1 cellular context compared by ENCODE assay signal in the genomic region with DNA sequence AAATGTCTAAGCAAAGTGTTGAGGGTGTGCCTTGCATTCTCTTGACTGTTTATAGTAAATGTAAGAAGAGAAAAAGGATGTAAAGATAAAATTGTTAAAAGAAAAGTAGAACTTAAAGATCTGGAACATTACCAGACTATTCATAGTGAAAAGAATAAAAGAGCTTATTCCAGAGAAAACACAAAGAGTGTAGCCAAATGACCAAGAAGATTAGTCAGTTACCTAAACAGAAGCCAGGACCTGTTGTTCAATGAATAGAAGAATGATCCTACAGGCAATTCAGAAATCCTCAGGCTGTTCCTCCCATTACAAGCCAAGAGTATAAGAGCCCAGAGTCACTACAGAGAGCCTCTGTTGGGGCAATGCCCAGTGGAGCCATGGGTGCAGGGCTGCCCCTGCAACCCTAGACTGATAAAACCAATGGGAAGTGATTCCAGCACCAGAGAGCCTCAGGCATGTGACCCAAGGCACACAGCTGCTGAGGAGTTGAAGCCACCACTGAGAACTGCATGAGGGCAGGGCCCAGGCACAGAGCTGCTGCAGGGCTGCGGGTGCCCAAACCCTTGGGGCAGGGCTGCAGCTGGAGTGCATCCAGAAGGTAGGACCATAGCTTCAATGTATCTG.
TF ChIP-seq lines count a peak whose summit lies in the region.

No MANE protein-coding gene starts in this region.

TF ChIP-seq in SK-N-SH treated with all-trans-retinoic acid at 6 μM for 48 hours, 23 proteins besides CTCF, POLR2A, EP300 and RAD21 (continued from another document):
- TF ChIP-seq, protein P1, sequence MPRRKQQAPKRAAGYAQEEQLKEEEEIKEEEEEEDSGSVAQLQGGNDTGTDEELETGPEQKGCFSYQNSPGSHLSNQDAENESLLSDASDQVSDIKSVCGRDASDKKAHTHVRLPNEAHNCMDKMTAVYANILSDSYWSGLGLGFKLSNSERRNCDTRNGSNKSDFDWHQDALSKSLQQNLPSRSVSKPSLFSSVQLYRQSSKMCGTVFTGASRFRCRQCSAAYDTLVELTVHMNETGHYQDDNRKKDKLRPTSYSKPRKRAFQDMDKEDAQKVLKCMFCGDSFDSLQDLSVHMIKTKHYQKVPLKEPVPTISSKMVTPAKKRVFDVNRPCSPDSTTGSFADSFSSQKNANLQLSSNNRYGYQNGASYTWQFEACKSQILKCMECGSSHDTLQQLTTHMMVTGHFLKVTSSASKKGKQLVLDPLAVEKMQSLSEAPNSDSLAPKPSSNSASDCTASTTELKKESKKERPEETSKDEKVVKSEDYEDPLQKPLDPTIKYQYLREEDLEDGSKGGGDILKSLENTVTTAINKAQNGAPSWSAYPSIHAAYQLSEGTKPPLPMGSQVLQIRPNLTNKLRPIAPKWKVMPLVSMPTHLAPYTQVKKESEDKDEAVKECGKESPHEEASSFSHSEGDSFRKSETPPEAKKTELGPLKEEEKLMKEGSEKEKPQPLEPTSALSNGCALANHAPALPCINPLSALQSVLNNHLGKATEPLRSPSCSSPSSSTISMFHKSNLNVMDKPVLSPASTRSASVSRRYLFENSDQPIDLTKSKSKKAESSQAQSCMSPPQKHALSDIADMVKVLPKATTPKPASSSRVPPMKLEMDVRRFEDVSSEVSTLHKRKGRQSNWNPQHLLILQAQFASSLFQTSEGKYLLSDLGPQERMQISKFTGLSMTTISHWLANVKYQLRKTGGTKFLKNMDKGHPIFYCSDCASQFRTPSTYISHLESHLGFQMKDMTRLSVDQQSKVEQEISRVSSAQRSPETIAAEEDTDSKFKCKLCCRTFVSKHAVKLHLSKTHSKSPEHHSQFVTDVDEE (CRISPR knock-in tag; IDR thresholded peaks at IDR 0.05) = no peak
- TF ChIP-seq, protein P2, sequence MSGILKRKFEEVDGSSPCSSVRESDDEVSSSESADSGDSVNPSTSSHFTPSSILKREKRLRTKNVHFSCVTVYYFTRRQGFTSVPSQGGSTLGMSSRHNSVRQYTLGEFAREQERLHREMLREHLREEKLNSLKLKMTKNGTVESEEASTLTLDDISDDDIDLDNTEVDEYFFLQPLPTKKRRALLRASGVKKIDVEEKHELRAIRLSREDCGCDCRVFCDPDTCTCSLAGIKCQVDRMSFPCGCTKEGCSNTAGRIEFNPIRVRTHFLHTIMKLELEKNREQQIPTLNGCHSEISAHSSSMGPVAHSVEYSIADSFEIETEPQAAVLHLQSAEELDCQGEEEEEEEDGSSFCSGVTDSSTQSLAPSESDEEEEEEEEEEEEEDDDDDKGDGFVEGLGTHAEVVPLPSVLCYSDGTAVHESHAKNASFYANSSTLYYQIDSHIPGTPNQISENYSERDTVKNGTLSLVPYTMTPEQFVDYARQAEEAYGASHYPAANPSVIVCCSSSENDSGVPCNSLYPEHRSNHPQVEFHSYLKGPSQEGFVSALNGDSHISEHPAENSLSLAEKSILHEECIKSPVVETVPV (CRISPR knock-in tag; IDR thresholded peaks at IDR 0.05) = no peak
- TF ChIP-seq ZNF70 (CRISPR knock-in tag; IDR thresholded peaks at IDR 0.05) = no peak
- TF ChIP-seq ARNTL (CRISPR knock-in tag; IDR thresholded peaks at IDR 0.05; ENCODE audit: borderline replicate concordance, low read depth) = no peak
